18 cellular contexts compared by ENCODE assay signal in the genomic region with DNA sequence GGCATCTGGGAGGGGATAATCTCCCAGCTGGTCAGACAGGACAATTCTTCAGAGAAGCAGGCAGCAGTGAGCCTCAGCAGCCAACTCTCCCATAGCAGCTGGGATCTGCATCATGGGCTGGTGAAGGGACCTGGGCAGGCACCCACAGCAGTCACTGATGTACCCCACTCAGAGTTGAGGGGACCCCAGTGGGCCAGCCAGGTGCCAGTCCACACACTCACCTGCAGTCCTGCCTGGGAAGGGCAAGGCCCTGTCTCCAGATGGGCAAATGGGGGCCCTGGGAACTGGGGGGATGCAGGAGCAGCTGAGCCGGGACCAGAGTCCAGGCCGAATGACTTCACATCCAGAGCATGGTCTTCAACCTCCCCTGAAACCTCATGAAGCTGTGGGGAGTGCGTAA.
A peak's percentile ranks its signal among the peaks of the same experiment; 100 is the strongest.
DNase-seq lines count a peak whose midpoint lies in the region; ATAC-seq and TF ChIP-seq lines count a peak whose summit lies in the region.
"Had no signal": no experiment of that assay in that cellular context is flagged by ENCODE, and none has a peak within 500 bp of the region (broad histone marks: within the 10 kb centered on the region; RNA-seq: fewer than 3 reads in every experiment).

No MANE protein-coding gene starts in this region.

- TF ChIP-seq CTCF in CD14-positive monocyte (IDR thresholded peaks at IDR 0.05), result no peak
- no peak for TF ChIP-seq CTCF in RWPE1 (conservative IDR thresholded peaks at IDR 0.05; ENCODE audit: low read depth)

- POLR2A ChIA-PET in RWPE1 (lab: Yijun Ruan, JAX; ENCODE audit: low non-redundant PET), result no interaction called here

- CTCF ChIA-PET in RWPE1 (lab: Yijun Ruan, JAX), result interaction anchor here (0.5 kb wide), 1 partner anchor 47 kb away, joined by 5 read pairs; no protein-coding TSS in a partner anchor

- H3K36me3 Mint-ChIP-seq in CD14-positive monocyte, result peaks cover 0 to 2% of the 10 kb centered on the region in 2 donors
- H3K36me3 Mint-ChIP-seq: CD8-positive, alpha-beta T cell had no signal

- no peaks in the 10 kb centered on the region for H3K27me3 ChIP-seq in layer of hippocampus (ENCODE audit: control insufficient read depth, insufficient read depth, low read length)
- H3K27me3 ChIP-seq: BLaER1 had no signal

- DNase-seq in CD14-positive monocyte (ENCODE audit: low spot score), result peak; percentile 37
- DNase-seq in RWPE1 (ENCODE audit: low spot score), result no peak
- DNase-seq in sciatic nerve (ENCODE audit: low spot score), result peak; percentile 47
- no peak for DNase-seq in NCI-H146 (lab: John Stamatoyannopoulos, UW)
- no peak for DNase-seq in D341Med (ENCODE audit: low spot score)
- DNase-seq: CD8-positive, alpha-beta T cell; NCI-H1436 treated with DMSO at 0.1 percent for 48 hours; NCI-H2029 treated with DMSO at 0.1 percent for 48 hours; NCI-H2171; NCI-H446; NCI-H526 treated with DMSO at 0.1 percent for 48 hours; Right ventricle myocardium superior had no signal

- peak overlapping the region; percentile 89 for H3K27ac ChIP-seq in RWPE1
- peak overlapping the region; percentile 69 for H3K27ac ChIP-seq in layer of hippocampus (ENCODE audit: low read depth, low read length)
- H3K27ac ChIP-seq: BLaER1, KMS-11, SK-N-MC had no signal

- H3K4me1 Mint-ChIP-seq in CD14-positive monocyte, result peaks cover 43% of the 10 kb centered on the region

- ATAC-seq in sciatic nerve (no peak), HG03354 (IDR thresholded peaks at IDR 0.05; ENCODE audit: poor library complexity, severe bottlenecking, unreplicated experiment) (no peak)
- ATAC-seq: CD8-positive, alpha-beta T cell; Panc1 had no signal

- peaks cover 3 to 10% (median 3%) of the 10 kb centered on the region in 3 donors for H3K27me3 Mint-ChIP-seq in CD14-positive monocyte (ENCODE audit: low read depth in 3 of 3)

- peaks cover 0 to 2% (median 0%) of the 10 kb centered on the region in 7 donors for H3K9me3 Mint-ChIP-seq in CD14-positive monocyte
- H3K9me3 Mint-ChIP-seq: CD8-positive, alpha-beta T cell had no signal

- no peak overlapping the region for H3K27ac Mint-ChIP-seq in CD14-positive monocyte
- H3K27ac Mint-ChIP-seq: CD8-positive, alpha-beta T cell had no signal

- no peak overlapping the region for H3K4me3 Mint-ChIP-seq in CD14-positive monocyte
- H3K4me3 Mint-ChIP-seq: CD8-positive, alpha-beta T cell had no signal

- intact Hi-C loops in CD14-positive monocyte (cut with micrococcal nuclease), result no loop called here
- intact Hi-C loops in sciatic nerve (cut with DNase I), result no loop called here

Comparison
In these comparisons a context has a peak if more than half of its experiments do, and no peak if none do; other contexts are left out.
1. DNase-seq: peak in CD14-positive monocyte (single experiment) and sciatic nerve (single experiment); none in RWPE1 (single experiment), NCI-H146 (single experiment) and D341Med (single experiment).